ENCODE assay signal across 21 cellular contexts in the genomic region with DNA sequence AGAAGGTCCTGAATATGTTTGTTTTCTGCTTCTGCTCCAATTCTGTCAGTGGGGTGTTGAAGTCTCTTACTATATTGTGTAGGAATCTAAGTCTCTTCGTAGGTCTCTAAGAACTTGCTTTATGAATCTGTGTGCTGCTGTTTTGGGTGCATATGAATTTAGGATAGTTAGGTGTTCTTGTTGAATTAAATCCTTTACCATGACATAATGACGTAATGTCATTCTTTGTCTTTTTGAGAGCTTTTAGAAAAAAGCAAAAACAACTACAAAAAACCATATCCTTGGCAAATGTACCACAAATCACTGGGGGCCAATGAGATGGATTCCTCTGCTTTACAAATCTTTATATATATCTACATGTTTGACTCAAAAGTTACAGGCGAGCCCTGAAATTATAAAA.
DNase-seq lines count a peak whose midpoint lies in the region; ATAC-seq, FAIRE-seq and TF ChIP-seq lines count a peak whose summit lies in the region.
"Had no signal": no experiment of that assay in that cellular context is flagged by ENCODE, and none has a peak within 500 bp of the region (broad histone marks: within the 10 kb centered on the region; RNA-seq: fewer than 3 reads in every experiment).

No MANE protein-coding gene starts in this region.

- no peak for TF ChIP-seq RAD21 in HepG2 (CRISPR knock-in tag; IDR thresholded peaks at IDR 0.05)
- TF ChIP-seq RAD21 in GM12878 (IDR thresholded peaks at IDR 0.05; ENCODE audit: insufficient read depth, low read depth, low read length): no peak

- CTCF ChIA-PET in HepG2 (lab: Yijun Ruan, JAX; ENCODE audit: low intra/inter-chr PET ratio, low total read pairs) (no interaction called here), OCI-LY7 (lab: Charles Lee; ENCODE audit: unreplicated experiment) (no interaction called here), GM12878 (lab: Yijun Ruan, JAX) (no interaction called here)

- TF ChIP-seq POLR2A in HepG2 (IDR thresholded peaks at IDR 0.05; ENCODE audit: insufficient read depth in 1 of 2, low read depth in 2 of 2, low read length in 2 of 2): no peak
- TF ChIP-seq POLR2A in right lobe of liver (IDR thresholded peaks at IDR 0.05): no peak
- TF ChIP-seq POLR2A in GM12878 (IDR thresholded peaks at IDR 0.05; ENCODE audit: low read depth, low read length): no peak

- WGBS in HepG2 (ENCODE audit: low lambda C conversion rate): 0% methylated on average over 3 of the region's 3 CpGs
- WGBS in right lobe of liver (ENCODE audit: insufficient coverage, low coverage, low lambda C conversion rate, missing lambda C conversion rate): 38% methylated on average over 3 of the region's 3 CpGs
- WGBS in GM12878 (ENCODE audit: insufficient coverage, insufficient replicate concordance, low lambda C conversion rate, missing lambda C conversion rate): 12% methylated on average over 3 of the region's 3 CpGs

- H3K36me3 ChIP-seq in HepG2 (replicated peaks in 1 of 2; ENCODE audit: control insufficient read depth in 1 of 2, insufficient read depth in 2 of 2, low read length in 2 of 2): no peaks in the 10 kb centered on the region
- H3K36me3 ChIP-seq in right lobe of liver: no peaks in the 10 kb centered on the region
- H3K36me3 ChIP-seq in OCI-LY7 (ENCODE audit: insufficient read depth, low read length): no peaks in the 10 kb centered on the region
- H3K36me3 ChIP-seq in GM12878 (ENCODE audit: control insufficient read depth in 2 of 2, insufficient read depth in 2 of 2, low read length in 1 of 2): no peaks in the 10 kb centered on the region
- H3K36me3 ChIP-seq: BLaER1 treated with 17β-estradiol and CSF1 and Interleukin-3, amounts not matched to agents 10 nM and 100 nM had no signal

- H3K4me2 ChIP-seq in HepG2 (ENCODE audit: low read depth, low read length) (no peak overlapping the region), OCI-LY7 (ENCODE audit: low read length) (no peak overlapping the region), GM12878 (ENCODE audit: control insufficient read depth, insufficient read depth) (no peak overlapping the region)
- H3K4me2 ChIP-seq: A549; BLaER1 treated with 17β-estradiol and CSF1 and Interleukin-3, amounts not matched to agents 10 nM and 100 nM had no signal

- no peaks in the 10 kb centered on the region for H3K9me2 ChIP-seq in OCI-LY7 (ENCODE audit: insufficient read depth, low read length)

- POLR2A ChIA-PET in HepG2 (lab: Yijun Ruan, JAX): no interaction called here
- POLR2A ChIA-PET in OCI-LY7 (lab: Charles Lee): interaction anchor here (0.6 to 2.2 kb wide), 3 partner anchors 11 to 141 kb away, joined by 3 to 6 read pairs (median 3); no protein-coding TSS in a partner anchor
- POLR2A ChIA-PET in GM12878 (lab: Charles Lee): no interaction called here

- no peak for DNase-seq in HepG2 (ENCODE audit: low spot score)
- DNase-seq in right lobe of liver: no peak
- no peak for DNase-seq in OCI-LY7 (ENCODE audit: low spot score)
- DNase-seq in GM12878 (ENCODE audit: low read depth, low spot score): no peak
- DNase-seq in inferior parietal cortex (ENCODE audit: extremely low spot score): no peak
- DNase-seq in cortex of kidney (lab: John Stamatoyannopoulos, UW): no peak
- DNase-seq: AML-193; Caco-2; Calu3; CD4-positive, alpha-beta T cell; CD8-positive, alpha-beta T cell; DMS79 treated with DMSO at 0.1 percent for 48 hours; GF-D8 had no signal

- H3K4me1 ChIP-seq in HepG2 (ENCODE audit: insufficient read depth, low read length): no peaks in the 10 kb centered on the region
- H3K4me1 ChIP-seq in right lobe of liver: no peaks in the 10 kb centered on the region
- H3K4me1 ChIP-seq in OCI-LY7 (ENCODE audit: insufficient read depth, low read length, poor library complexity, severe bottlenecking): no peaks in the 10 kb centered on the region
- H3K4me1 ChIP-seq in GM12878 (ENCODE audit: control insufficient read depth, insufficient read depth, low read length): no peaks in the 10 kb centered on the region
- H3K4me1 ChIP-seq: A549; BLaER1 treated with 17β-estradiol and CSF1 and Interleukin-3, amounts not matched to agents 10 nM and 100 nM; Caco-2 had no signal

- H3K9me3 ChIP-seq in HepG2 (ENCODE audit: low read length) (no peaks in the 10 kb centered on the region), right lobe of liver (no peaks in the 10 kb centered on the region), OCI-LY7 (ENCODE audit: low read length) (0 out of 2 replicates have a peak, but pooled peaks cover 4% of the 10 kb centered on the region), GM12878 (replicated peaks; ENCODE audit: control insufficient read depth, insufficient read depth, low read length) (no peaks in the 10 kb centered on the region)
- H3K9me3 ChIP-seq: A549; BLaER1 treated with 17β-estradiol and CSF1 and Interleukin-3, amounts not matched to agents 10 nM and 100 nM had no signal

- H3K79me2 ChIP-seq in HepG2 (ENCODE audit: insufficient read depth, low read length) (no peaks in the 10 kb centered on the region), OCI-LY7 (ENCODE audit: insufficient read depth, low read depth, low read length) (no peaks in the 10 kb centered on the region), GM12878 (ENCODE audit: control insufficient read depth, insufficient read depth, low read length) (no peaks in the 10 kb centered on the region)

- H2AFZ ChIP-seq in HepG2 (ENCODE audit: low read length) (no peak overlapping the region), OCI-LY7 (ENCODE audit: low read length) (peak overlapping the region; percentile 52; the same call in 1 of the 2 replicates), GM12878 (ENCODE audit: control insufficient read depth, low read depth, low read length) (no peak overlapping the region)

- intact Hi-C loops in HepG2 (cut with micrococcal nuclease; ENCODE audit: unreplicated experiment): no loop called here
- intact Hi-C loops in right lobe of liver (cut with DNase I): no loop called here
- intact Hi-C loops in OCI-LY7 (cut with micrococcal nuclease; ENCODE audit: unreplicated experiment): no loop called here
- intact Hi-C loops in GM12878 (cut with micrococcal nuclease; ENCODE audit: unreplicated experiment): no loop called here

- in situ Hi-C loops in HepG2 (cut with HindIII; ENCODE audit: extremely low pct_ligation_motif_present, low pct_unique_long_range_greater_than_20kb): no loop called here
- in situ Hi-C loops in GM12878 (cut with MboI): no loop called here

- ATAC-seq in HepG2: no peak
- no peak for ATAC-seq in right lobe of liver
- no peak for ATAC-seq in GM12878
- ATAC-seq: A549; CD8-positive, alpha-beta T cell had no signal

- SMC1A ChIA-PET in GM12878 (lab: Charles Lee; ENCODE audit: uncharacterized antibody, unreplicated experiment): interaction anchor here (0.7 kb wide), 1 partner anchor 27 kb away, joined by 3 read pairs; no protein-coding TSS in a partner anchor

- no peak for FAIRE-seq in HepG2 (lab: Jason Lieb, UNC)
- no peak for FAIRE-seq in GM12878 (lab: Jason Lieb, UNC)
- FAIRE-seq: A549, D721Med, G401.6, GM12892, GM18507 had no signal

- TF ChIP-seq CTCF in HepG2 (CRISPR knock-in tag; IDR thresholded peaks at IDR 0.05): no peak
- no peak for TF ChIP-seq CTCF in right lobe of liver (IDR thresholded peaks at IDR 0.05)
- no peak for TF ChIP-seq CTCF in OCI-LY7 (conservative IDR thresholded peaks at IDR 0.05; ENCODE audit: low read length)
- no peak for TF ChIP-seq CTCF in GM12878 (IDR thresholded peaks at IDR 0.05 in 2 of 3, conservative IDR thresholded peaks at IDR 0.05 in 1 of 3; ENCODE audit: control insufficient read depth in 2 of 3, extremely low read depth in 1 of 3, insufficient read depth in 1 of 3, low read depth in 3 of 3, low read length in 3 of 3)

- H3K4me3 ChIP-seq in HepG2 (replicated peaks in 1 of 3; ENCODE audit: insufficient read depth in 1 of 3, low read depth in 2 of 3, low read length in 3 of 3): no peak overlapping the region
- H3K4me3 ChIP-seq in right lobe of liver: no peak overlapping the region
- H3K4me3 ChIP-seq in OCI-LY7 (ENCODE audit: low read depth, low read length, poor library complexity, severe bottlenecking): no peak overlapping the region
- H3K4me3 ChIP-seq in GM12878: no peak overlapping the region
- H3K4me3 ChIP-seq: A549; BLaER1 treated with 17β-estradiol and CSF1 and Interleukin-3, amounts not matched to agents 10 nM and 100 nM had no signal

- H3K9ac ChIP-seq in HepG2 (ENCODE audit: insufficient read depth, low read depth, low read length) (no peak overlapping the region), GM12878 (ENCODE audit: control insufficient read depth, insufficient read depth, low read length) (no peak overlapping the region)
- H3K9ac ChIP-seq: BLaER1 treated with 17β-estradiol and CSF1 and Interleukin-3, amounts not matched to agents 10 nM and 100 nM had no signal

- no peaks in the 10 kb centered on the region for H3K27me3 ChIP-seq in HepG2 (ENCODE audit: control insufficient read depth in 1 of 2, insufficient read depth in 2 of 2, low read length in 2 of 2)
- H3K27me3 ChIP-seq in right lobe of liver: no peaks in the 10 kb centered on the region
- H3K27me3 ChIP-seq in GM12878 (replicated peaks in 1 of 2; ENCODE audit: control insufficient read depth in 2 of 2, insufficient read depth in 2 of 2, low read length in 1 of 2): no peaks in the 10 kb centered on the region
- H3K27me3 ChIP-seq: BLaER1 treated with 17β-estradiol and CSF1 and Interleukin-3, amounts not matched to agents 10 nM and 100 nM had no signal

- RAD21 ChIA-PET in GM12878 (lab: Charles Lee; ENCODE audit: unreplicated experiment): no interaction called here

- TF ChIP-seq EP300 in HepG2 (IDR thresholded peaks at IDR 0.05; ENCODE audit: low read depth in 2 of 2, low read length in 2 of 2): no peak
- no peak for TF ChIP-seq EP300 in HepG2 (CRISPR knock-in tag; IDR thresholded peaks at IDR 0.05; ENCODE audit: borderline replicate concordance)
- no peak for TF ChIP-seq EP300 in GM12878 (IDR thresholded peaks at IDR 0.05; ENCODE audit: borderline replicate concordance in 1 of 2, control insufficient read depth in 1 of 2, low read depth in 2 of 2, low read length in 2 of 2)

- H4K20me1 ChIP-seq in HepG2 (ENCODE audit: insufficient read depth, low read length) (no peaks in the 10 kb centered on the region), OCI-LY7 (ENCODE audit: insufficient read depth, low read length) (no peaks in the 10 kb centered on the region), GM12878 (ENCODE audit: control insufficient read depth, insufficient read depth) (no peaks in the 10 kb centered on the region)
- H4K20me1 ChIP-seq: BLaER1 treated with 17β-estradiol and CSF1 and Interleukin-3, amounts not matched to agents 10 nM and 100 nM had no signal

- no peak overlapping the region for H3K27ac ChIP-seq in HepG2 (ENCODE audit: extremely low read length, insufficient read depth, low read length)
- no peak overlapping the region for H3K27ac ChIP-seq in right lobe of liver
- no peak overlapping the region for H3K27ac ChIP-seq in OCI-LY7 (ENCODE audit: low read depth, low read length, poor library complexity, severe bottlenecking)
- H3K27ac ChIP-seq in GM12878 (ENCODE audit: control insufficient read depth, insufficient read depth): no peak overlapping the region
- H3K27ac ChIP-seq: 22Rv1; A549; BLaER1 treated with 17β-estradiol and CSF1 and Interleukin-3, amounts not matched to agents 10 nM and 100 nM; C4-2B had no signal

- BruUV-seq in HepG2 (replicated peaks; lab: Mats Ljungman, UMichigan): no TSS peak
- no TSS peak for BruUV-seq in OCI-LY7 (replicated peaks; lab: Mats Ljungman, UMichigan)
- no TSS peak for BruUV-seq in GM12878 (replicated peaks; lab: Mats Ljungman, UMichigan)

TF ChIP-seq in HepG2, 621 proteins besides CTCF, POLR2A, EP300 and RAD21 (continues in another document):
- no peak for TF ChIP-seq ZNF7 (CRISPR knock-in tag; IDR thresholded peaks at IDR 0.05)
